ENCODE assay signal across 1 cellular context in genomic region chr11:107549253-107549953, GRCh38.
TF ChIP-seq lines count a peak whose summit lies in the region.

No MANE protein-coding gene starts in this region.

TF ChIP-seq in K562, 482 proteins besides CTCF, POLR2A, EP300 and RAD21 (continued from another document and continues in another):
- TF ChIP-seq ATF7 (IDR thresholded peaks at IDR 0.05) (no peak), ZNF41 (CRISPR knock-in tag; conservative IDR thresholded peaks at IDR 0.05) (no peak), KAT8 (IDR thresholded peaks at IDR 0.05; ENCODE audit: low read depth) (no peak), DEAF1 (CRISPR knock-in tag; IDR thresholded peaks at IDR 0.05) (peak; percentile 69), PURB (CRISPR knock-in tag; IDR thresholded peaks at IDR 0.05; ENCODE audit: low read depth) (no peak), POLR2AphosphoS2 (IDR thresholded peaks at IDR 0.05; ENCODE audit: low read length) (no peak), RBM22 (IDR thresholded peaks at IDR 0.05; ENCODE audit: low read depth, low read length, poor library complexity, severe bottlenecking) (no peak), MNT (conservative IDR thresholded peaks at IDR 0.05) (0 out of 4 replicates have a peak, but pooled peaks of 1 of the 2 experiments have one; percentile 15), HNRNPL (IDR thresholded peaks at IDR 0.05; ENCODE audit: low read depth, low read length) (no peak), ZNF146 (CRISPR knock-in tag; IDR thresholded peaks at IDR 0.05; ENCODE audit: unreplicated experiment) (no peak), CTBP1 (IDR thresholded peaks at IDR 0.05; ENCODE audit: borderline replicate concordance) (no peak), CREBBP (IDR thresholded peaks at IDR 0.05; ENCODE audit: low read depth, low read length) (no peak), RFX7 (CRISPR knock-in tag; IDR thresholded peaks at IDR 0.05) (no peak), SMARCA4 (IDR thresholded peaks at IDR 0.05) (no peak), ESRRB (CRISPR knock-in tag; IDR thresholded peaks at IDR 0.05; ENCODE audit: borderline replicate concordance) (no peak), PHB (CRISPR knock-in tag; IDR thresholded peaks at IDR 0.05) (no peak), ARID3A (IDR thresholded peaks at IDR 0.05; ENCODE audit: borderline replicate concordance, low read depth, low read length) (0 out of 2 replicates have a peak, but pooled peaks have one; percentile 15), BCLAF1 (IDR thresholded peaks at IDR 0.05; ENCODE audit: borderline replicate concordance in 1 of 2, control insufficient read depth in 1 of 2, low read depth in 2 of 2, low read length in 1 of 2) (no peak), ZNF780A (CRISPR knock-in tag; IDR thresholded peaks at IDR 0.05) (no peak), RFX5 (IDR thresholded peaks at IDR 0.05; ENCODE audit: low read depth, low read length) (no peak), FOXK1 (CRISPR knock-in tag; IDR thresholded peaks at IDR 0.05; ENCODE audit: borderline replicate concordance) (no peak), SMC3 (conservative IDR thresholded peaks at IDR 0.05; ENCODE audit: insufficient read depth, low read depth, low read length) (peak; percentile 53), NBN (IDR thresholded peaks at IDR 0.05; ENCODE audit: low read depth) (no peak), ETV5 (CRISPR knock-in tag; IDR thresholded peaks at IDR 0.05; ENCODE audit: low read depth) (no peak), MTA2 (IDR thresholded peaks at IDR 0.05; ENCODE audit: low read depth) (no peak), FOXJ3 (CRISPR knock-in tag; IDR thresholded peaks at IDR 0.05) (no peak), MGA (IDR thresholded peaks at IDR 0.05) (no peak), ZSCAN32 (CRISPR knock-in tag; IDR thresholded peaks at IDR 0.05) (no peak), GATAD2B (IDR thresholded peaks at IDR 0.05; ENCODE audit: borderline replicate concordance) (0 out of 2 replicates have a peak, but pooled peaks have one; percentile 21), TRIM25 (IDR thresholded peaks at IDR 0.05; ENCODE audit: borderline replicate concordance) (no peak), PCBP1 (IDR thresholded peaks at IDR 0.05; ENCODE audit: low read depth, low read length, poor library complexity, severe bottlenecking) (no peak)
